ENCODE assay signal across 15 cellular contexts in genomic region chr1:240794061-240794843, GRCh38.
DNase-seq lines count a peak whose midpoint lies in the region; ATAC-seq and TF ChIP-seq lines count a peak whose summit lies in the region.
"Had no signal": no experiment of that assay in that cellular context is flagged by ENCODE, and none has a peak within 500 bp of the region (broad histone marks: within the 10 kb centered on the region; RNA-seq: fewer than 3 reads in every experiment).

No MANE protein-coding gene starts in this region.

- no peaks in the 10 kb centered on the region for H3K27me3 ChIP-seq in brain microvascular endothelial cell (replicated peaks)
- H3K27me3 ChIP-seq: right atrium auricular region had no signal

- H3K4me3 ChIP-seq in brain microvascular endothelial cell (ENCODE audit: low read depth, low read length) = no peak overlapping the region
- H3K4me3 ChIP-seq: right atrium auricular region had no signal

- H3K36me3 ChIP-seq in brain microvascular endothelial cell (replicated peaks) = no peaks in the 10 kb centered on the region
- H3K36me3 ChIP-seq: right atrium auricular region had no signal

- no peak for TF ChIP-seq CTCF in brain microvascular endothelial cell (IDR thresholded peaks at IDR 0.05; ENCODE audit: low read depth, low read length, missing control alignments)

- H3K27ac ChIP-seq in brain microvascular endothelial cell = no peak overlapping the region
- H3K27ac ChIP-seq: right atrium auricular region had no signal

- in situ Hi-C loops in brain microvascular endothelial cell (cut with HindIII; ENCODE audit: low pct_ligation_motif_present, low sequenced_read_pairs) = no loop called here

- DNase-seq in left lobe of liver (ENCODE audit: low spot score) (no peak), anterior cingulate cortex (lab: John Stamatoyannopoulos, UW) (no peak), brain microvascular endothelial cell (no peak)
- DNase-seq: activated CD4-positive, alpha-beta memory T cell treated with anti-CD3 and anti-CD28 coated beads for 36 hours; activated naive CD4-positive, alpha-beta T cell treated with anti-CD3 and anti-CD28 coated beads, Interleukin-2, amount 10 ng/mL, durations not matched to agents 7 days and 5 days; EL; left colon; natural killer cell; NCI-H1092 treated with DMSO at 0.1 percent for 48 hours; NCI-H510A treated with DMSO at 0.1 percent for 48 hours had no signal

- ATAC-seq in GM18868 (IDR thresholded peaks at IDR 0.05; ENCODE audit: unreplicated experiment) = peak; percentile 93
- ATAC-seq in GM21529 (IDR thresholded peaks at IDR 0.05; ENCODE audit: unreplicated experiment) = peak; percentile 67
- ATAC-seq in HG03159 (IDR thresholded peaks at IDR 0.05; ENCODE audit: unreplicated experiment) = peak; percentile 90
- ATAC-seq in left lobe of liver = peak; percentile 67
- ATAC-seq in GM19324 (IDR thresholded peaks at IDR 0.05; ENCODE audit: low FRiP score, unreplicated experiment) = no peak
- ATAC-seq: left colon, natural killer cell had no signal
